ENCODE assay signal across 21 cellular contexts in genomic region chr1:43570307-43570706, GRCh38. TPM values are rescaled to one million over a fixed set of nuclear protein-coding genes. Genes with fewer than 3 reads are reported as not detected.
DNase-seq lines count a peak whose midpoint lies in the region; ATAC-seq, FAIRE-seq and TF ChIP-seq lines count a peak whose summit lies in the region.
"Had no signal": no experiment of that assay in that cellular context is flagged by ENCODE, and none has a peak within 500 bp of the region (broad histone marks: within the 10 kb centered on the region; RNA-seq: fewer than 3 reads in every experiment).

No MANE protein-coding gene starts in this region.

- H3K36me3 Mint-ChIP-seq in astrocyte (ENCODE audit: low read depth, unreplicated experiment) (peaks cover 32% of the 10 kb centered on the region), endodermal cell (ENCODE audit: low read depth) (peaks cover 38% of the 10 kb centered on the region)
- H3K36me3 Mint-ChIP-seq in stimulated activated effector memory CD8-positive, alpha-beta T cell treated with anti-CD3 and anti-CD28 coated beads, Interleukin-12 subunit alpha, Interleukin-12 subunit beta, amount 100 ng/mL, for 72 hours: no peaks in the 10 kb centered on the region
- H3K36me3 Mint-ChIP-seq: CD14-positive monocyte; CD8-positive, alpha-beta memory T cell had no signal

- H4K20me1 ChIP-seq in astrocyte (ENCODE audit: insufficient read depth, low read length): peaks cover 53% of the 10 kb centered on the region
- H4K20me1 ChIP-seq: BLaER1 treated with 17β-estradiol and CSF1 and Interleukin-3, amounts not matched to agents 10 nM and 100 nM had no signal

- H3K4me3 Mint-ChIP-seq in astrocyte (ENCODE audit: unreplicated experiment) (no peak overlapping the region), endodermal cell (no peak overlapping the region)
- H3K4me3 Mint-ChIP-seq in stimulated activated effector memory CD8-positive, alpha-beta T cell treated with anti-CD3 and anti-CD28 coated beads, Interleukin-12 subunit alpha, Interleukin-12 subunit beta, amount 100 ng/mL, for 72 hours: no peak overlapping the region
- H3K4me3 Mint-ChIP-seq: B cell; CD14-positive monocyte; CD4-positive, alpha-beta T cell; CD8-positive, alpha-beta memory T cell; GM23338; H9 had no signal

- H3K27me3 ChIP-seq in astrocyte (ENCODE audit: insufficient read depth, low read length): no peaks in the 10 kb centered on the region
- no peaks in the 10 kb centered on the region for H3K27me3 ChIP-seq in endodermal cell (ENCODE audit: control insufficient read depth, insufficient read depth, low read length, poor library complexity, severe bottlenecking)
- H3K27me3 ChIP-seq in upper lobe of right lung: no peaks in the 10 kb centered on the region
- H3K27me3 ChIP-seq: BLaER1 treated with 17β-estradiol and CSF1 and Interleukin-3, amounts not matched to agents 10 nM and 100 nM had no signal

- peak overlapping the region; percentile 18 for H3K27ac Mint-ChIP-seq in astrocyte (ENCODE audit: unreplicated experiment)
- no peak overlapping the region for H3K27ac Mint-ChIP-seq in endodermal cell
- peak overlapping the region; percentile 38 for H3K27ac Mint-ChIP-seq in stimulated activated effector memory CD8-positive, alpha-beta T cell treated with anti-CD3 and anti-CD28 coated beads, Interleukin-12 subunit alpha, Interleukin-12 subunit beta, amount 100 ng/mL, for 72 hours
- H3K27ac Mint-ChIP-seq: CD4-positive, alpha-beta T cell; CD8-positive, alpha-beta memory T cell; GM23338 had no signal

- no peaks in the 10 kb centered on the region for H3K9me3 Mint-ChIP-seq in astrocyte (ENCODE audit: unreplicated experiment)
- H3K9me3 Mint-ChIP-seq in endodermal cell: no peaks in the 10 kb centered on the region
- H3K9me3 Mint-ChIP-seq in stimulated activated effector memory CD8-positive, alpha-beta T cell treated with anti-CD3 and anti-CD28 coated beads, Interleukin-12 subunit alpha, Interleukin-12 subunit beta, amount 100 ng/mL, for 72 hours: no peaks in the 10 kb centered on the region
- H3K9me3 Mint-ChIP-seq: CD14-positive monocyte; CD4-positive, alpha-beta T cell; CD8-positive, alpha-beta memory T cell; GM23338; H9 had no signal

- TF ChIP-seq CTCF in astrocyte (IDR thresholded peaks at IDR 0.05; ENCODE audit: insufficient read depth, low read depth, low read length): no peak
- no peak for TF ChIP-seq CTCF in endodermal cell (conservative IDR thresholded peaks at IDR 0.05)
- TF ChIP-seq CTCF in upper lobe of right lung (IDR thresholded peaks at IDR 0.05): no peak

- H3K4me2 ChIP-seq in astrocyte (ENCODE audit: low read length): no peak overlapping the region
- H3K4me2 ChIP-seq: GM23338 had no signal

- FAIRE-seq in astrocyte (lab: Jason Lieb, UNC) (no peak), HTR-8/SVneo (lab: Jason Lieb, UNC) (no peak)
- FAIRE-seq: GM12891, GM18507 had no signal

- H3K27me3 Mint-ChIP-seq in astrocyte (ENCODE audit: low read depth, unreplicated experiment) (no peaks in the 10 kb centered on the region), endodermal cell (ENCODE audit: insufficient read depth) (no peaks in the 10 kb centered on the region)

- no peak overlapping the region for H3K4me3 ChIP-seq in astrocyte (ENCODE audit: insufficient read depth, low read depth, low read length)
- no peak overlapping the region for H3K4me3 ChIP-seq in endodermal cell (ENCODE audit: low read length)
- no peak overlapping the region for H3K4me3 ChIP-seq in upper lobe of right lung
- H3K4me3 ChIP-seq: BLaER1 treated with 17β-estradiol and CSF1 and Interleukin-3, amounts not matched to agents 10 nM and 100 nM; GM23338 had no signal

- H3K4me1 ChIP-seq in astrocyte (ENCODE audit: insufficient read depth, low read length) (peaks cover 8% of the 10 kb centered on the region), endodermal cell (ENCODE audit: control insufficient read depth, insufficient read depth, low read length) (no peaks in the 10 kb centered on the region), upper lobe of right lung (peaks cover 6% of the 10 kb centered on the region)

- H3K27ac ChIP-seq in KOPT-K1 (ENCODE audit: low read depth, low read length, poor library complexity, severe bottlenecking) (peak overlapping the region; percentile 29), astrocyte (ENCODE audit: low read depth, low read length) (no peak overlapping the region), endodermal cell (ENCODE audit: low read depth, low read length) (peak overlapping the region; percentile 76), upper lobe of right lung (no peak overlapping the region)

- 73 to 86% methylated on average over 3 to 6 of the region's 6 CpGs for WGBS in endodermal cell (ENCODE audit: insufficient coverage in 1 of 2, insufficient read length in 1 of 2), 2 experiments

- ATAC-seq in stimulated activated effector memory CD8-positive, alpha-beta T cell treated with anti-CD3 and anti-CD28 coated beads, Interleukin-12 subunit alpha, Interleukin-12 subunit beta, amount 100 ng/mL, for 72 hours: no peak
- no peak for ATAC-seq in upper lobe of right lung
- ATAC-seq: GM23338, HCT116 had no signal

- H2AFZ ChIP-seq in astrocyte (ENCODE audit: low read depth, low read length): no peak overlapping the region
- H2AFZ ChIP-seq: GM23338 had no signal

- intact Hi-C loops in upper lobe of right lung (cut with DNase I): no loop called here

- peaks cover 5% of the 10 kb centered on the region for H3K79me2 ChIP-seq in astrocyte (ENCODE audit: insufficient read depth, low read length)

- no peak for DNase-seq in astrocyte (ENCODE audit: low read depth)
- DNase-seq in endodermal cell: no peak
- no peak for DNase-seq in stimulated activated effector memory CD8-positive, alpha-beta T cell treated with anti-CD3 and anti-CD28 coated beads, Interleukin-12 subunit alpha, Interleukin-12 subunit beta, amount 100 ng/mL, for 72 hours (ENCODE audit: low spot score in 2 of 2)
- DNase-seq in HTR-8/SVneo (ENCODE audit: insufficient read length, low spot score): no peak
- no peak for DNase-seq in RKO (ENCODE audit: low spot score)
- no peak for DNase-seq in upper lobe of right lung
- DNase-seq in stimulated activated CD4-positive, alpha-beta T cell treated with anti-CD3 and anti-CD28 coated beads, Interleukin-4, amount 100 ng/mL, for 1 hour: no peak
- DNase-seq: CD4-positive, alpha-beta T cell; CD8-positive, alpha-beta memory T cell; DMS53; DMS79 treated with DMSO at 0.1 percent for 48 hours; GF-D8; H9 had no signal

- H3K4me1 Mint-ChIP-seq in astrocyte (ENCODE audit: low read depth, unreplicated experiment) (peaks cover 3% of the 10 kb centered on the region), endodermal cell (peaks cover under 1% of the 10 kb centered on the region)
- peaks cover 8% of the 10 kb centered on the region for H3K4me1 Mint-ChIP-seq in stimulated activated effector memory CD8-positive, alpha-beta T cell treated with anti-CD3 and anti-CD28 coated beads, Interleukin-12 subunit alpha, Interleukin-12 subunit beta, amount 100 ng/mL, for 72 hours

- H3K9me3 ChIP-seq in KOPT-K1 (ENCODE audit: insufficient read depth, low read length, poor library complexity, severe bottlenecking) (no peaks in the 10 kb centered on the region), astrocyte (ENCODE audit: insufficient read depth, low read depth, low read length) (no peaks in the 10 kb centered on the region), endodermal cell (ENCODE audit: control insufficient read depth, low read length) (no peaks in the 10 kb centered on the region), upper lobe of right lung (no peaks in the 10 kb centered on the region)
- H3K9me3 ChIP-seq: BLaER1 treated with 17β-estradiol and CSF1 and Interleukin-3, amounts not matched to agents 10 nM and 100 nM had no signal

- H3K9ac ChIP-seq in astrocyte (ENCODE audit: low read length) (no peak overlapping the region), endodermal cell (ENCODE audit: extremely low read depth, low read length, poor library complexity, severe bottlenecking) (no peak overlapping the region)

- H3K36me3 ChIP-seq in KOPT-K1 (ENCODE audit: insufficient read depth, low read length) (no peaks in the 10 kb centered on the region), astrocyte (ENCODE audit: insufficient read depth, low read length) (peaks cover 2% of the 10 kb centered on the region), endodermal cell (ENCODE audit: control insufficient read depth, insufficient read depth, low read length) (peaks cover 26% of the 10 kb centered on the region), upper lobe of right lung (no peaks in the 10 kb centered on the region)

RNA-seq across cellular contexts. Expression of gene PTPRF, which starts 39.6 kb away (rescaled TPM):
- total RNA-seq in astrocyte (231 and 275 TPM in 2 replicates), endodermal cell (100 to 1,000 TPM; 203 to 250 TPM), upper lobe of right lung (199 TPM)
- 145 TPM for polyA plus RNA-seq in endodermal cell (2013, experiment 1 of 2)
- polyA plus RNA-seq in endodermal cell (2013, experiment 2 of 2): 130 TPM
- polyA plus RNA-seq: CD14-positive monocyte; CD8-positive, alpha-beta memory T cell had no signal

Comparison
In these comparisons a context has a peak if more than half of its experiments do, and no peak if none do; other contexts are left out.
1. H3K27ac ChIP-seq: peak in KOPT-K1 (single experiment) and endodermal cell (single experiment); none in astrocyte (single experiment) and upper lobe of right lung (single experiment).